Comparison of ENCODE assay signal across 28 cellular contexts in the genomic region with DNA sequence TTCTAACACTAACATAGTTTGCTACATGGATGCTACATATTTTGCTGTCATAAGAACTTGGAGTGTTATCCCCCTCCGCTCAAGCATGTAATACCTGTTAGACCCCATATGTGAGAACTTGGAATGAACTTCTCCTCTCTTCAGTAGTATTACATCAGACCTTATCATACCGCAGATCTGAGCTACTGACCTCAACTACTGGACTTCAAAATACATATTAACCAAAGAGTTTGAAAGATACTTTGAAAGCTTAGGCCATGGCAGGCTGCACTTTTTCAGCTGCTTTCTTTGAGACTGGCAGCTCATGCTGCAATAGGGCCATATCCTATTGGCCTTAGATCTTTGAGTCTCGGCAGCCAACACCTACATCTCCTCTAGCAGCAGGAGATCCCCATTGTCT.
"Had no signal": no experiment of that assay in that cellular context is flagged by ENCODE, and none has a peak within 500 bp of the region (broad histone marks: within the 10 kb centered on the region; RNA-seq: fewer than 3 reads in every experiment).

No MANE protein-coding gene starts in this region.

- H3K27ac ChIP-seq: adrenal gland, breast epithelium, KMS-11, SK-N-MC, VCaP had no signal

- H3K36me3 ChIP-seq: breast epithelium had no signal

- H3K4me3 Mint-ChIP-seq: activated CD8-positive, alpha-beta T cell treated with anti-CD3 and anti-CD28 coated beads for 36 hours; activated naive CD8-positive, alpha-beta T cell treated with anti-CD3 and anti-CD28 coated beads, Interleukin-2, amount 10 ng/mL, durations not matched to agents 7 days and 5 days; activated T-cell treated with anti-CD3 and anti-CD28 coated beads, Interleukin-2, amount 50 U/mL, for 72 hours; T-cell had no signal

- H3K27me3 ChIP-seq: adrenal gland, breast epithelium had no signal

- H3K4me2 ChIP-seq: KMS-11 had no signal

- H3K9me3 Mint-ChIP-seq: activated CD8-positive, alpha-beta T cell treated with anti-CD3 and anti-CD28 coated beads for 36 hours; activated naive CD8-positive, alpha-beta T cell treated with anti-CD3 and anti-CD28 coated beads, Interleukin-2, amount 10 ng/mL, durations not matched to agents 7 days and 5 days; activated T-helper 2 cell treated with anti-CD3 and anti-CD28 coated beads, Interferon-gamma antibody, Interleukin-2, Interleukin-4, amounts not matched to agents 10 μg/mL and 5 μg/mL and 100 μg/mL, durations not matched to agents 14 hours and 24 hours and 36 hours; T-cell had no signal

- H3K9me3 ChIP-seq: adrenal gland, breast epithelium had no signal

- H3K9ac ChIP-seq: KMS-11 had no signal

- H3K27me3 Mint-ChIP-seq: activated CD8-positive, alpha-beta T cell treated with anti-CD3 and anti-CD28 coated beads for 36 hours; activated naive CD8-positive, alpha-beta T cell treated with anti-CD3 and anti-CD28 coated beads, Interleukin-2, amount 10 ng/mL, durations not matched to agents 7 days and 5 days; T-cell had no signal

- FAIRE-seq: TTC549 had no signal

- H3K4me3 ChIP-seq: adrenal gland, breast epithelium, SK-N-MC had no signal

- DNase-seq: activated CD4-positive, alpha-beta T cell treated with anti-CD3 and anti-CD28 coated beads for 4 hours; activated CD8-positive, alpha-beta memory T cell treated with anti-CD3 and anti-CD28 coated beads, Interleukin-2, amount 50 U/mL, for 4 hours; activated CD8-positive, alpha-beta T cell treated with anti-CD3 and anti-CD28 coated beads for 36 hours; activated naive CD4-positive, alpha-beta T cell treated with anti-CD3 and anti-CD28 coated beads, Interleukin-2, amount 50 U/mL, for 16 hours; activated naive CD8-positive, alpha-beta T cell treated with anti-CD3 and anti-CD28 coated beads, Interleukin-2, amount 10 ng/mL, durations not matched to agents 7 days and 5 days; activated T-cell treated with anti-CD3 and anti-CD28 coated beads, Interleukin-2, amount 50 U/mL, for 72 hours; adrenal gland; aorta; caudate nucleus; MM.1S; NCI-H1105 treated with DMSO at 0.1 percent for 48 hours; NCI-H1930; NCI-H2171; NCI-H226; NCI-H526; NCI-H774; RPMI8226; T-cell; T-helper 2 cell; T1000 had no signal

- ATAC-seq: activated CD8-positive, alpha-beta T cell treated with anti-CD3 and anti-CD28 coated beads for 36 hours; activated T-cell treated with anti-CD3 and anti-CD28 coated beads, Interleukin-2, amount 50 U/mL, for 72 hours; Panc1; Right ventricle myocardium inferior; T-cell had no signal

- H3K27ac Mint-ChIP-seq: activated CD8-positive, alpha-beta T cell treated with anti-CD3 and anti-CD28 coated beads for 36 hours; activated naive CD8-positive, alpha-beta T cell treated with anti-CD3 and anti-CD28 coated beads, Interleukin-2, amount 10 ng/mL, durations not matched to agents 7 days and 5 days; activated T-cell treated with anti-CD3 and anti-CD28 coated beads, Interleukin-2, amount 50 U/mL, for 72 hours; activated T-helper 2 cell treated with anti-CD3 and anti-CD28 coated beads, Interferon-gamma antibody, Interleukin-2, Interleukin-4, amounts not matched to agents 10 μg/mL and 5 μg/mL and 100 μg/mL, durations not matched to agents 14 hours and 24 hours and 36 hours; T-cell had no signal

- H3K4me1 Mint-ChIP-seq: activated naive CD8-positive, alpha-beta T cell treated with anti-CD3 and anti-CD28 coated beads, Interleukin-2, amount 10 ng/mL, durations not matched to agents 7 days and 5 days had no signal

- H3K4me1 ChIP-seq: breast epithelium had no signal
